8 cellular contexts compared by ENCODE assay signal in genomic region chr6:27893059-27893835, GRCh38. TPM values are rescaled to one million over a fixed set of nuclear protein-coding genes. Genes with fewer than 3 reads are reported as not detected.
DNase-seq lines count a peak whose midpoint lies in the region; ATAC-seq, FAIRE-seq and TF ChIP-seq lines count a peak whose summit lies in the region.

No MANE protein-coding gene starts in this region.

- peak overlapping the region; percentile 100 for H3K4me2 ChIP-seq in keratinocyte (ENCODE audit: control insufficient read depth, extremely low read depth, insufficient read depth, low read depth, low read length)

- peaks cover 23% of the 10 kb centered on the region for H3K4me1 ChIP-seq in keratinocyte (ENCODE audit: control insufficient read depth, extremely low read depth, insufficient read depth, low read length)

- dilution Hi-C loops in keratinocyte (cut with MboI; ENCODE audit: extremely low pct_ligation_motif_present, low sequenced_read_pairs) = no loop called here

- H3K4me3 ChIP-seq in AG04449 (ENCODE audit: low read depth, low read length) (peak overlapping the region; percentile 95), keratinocyte (ENCODE audit: control insufficient read depth in 2 of 3, extremely low read depth in 1 of 3, insufficient read depth in 2 of 3, low read depth in 1 of 3, low read length in 3 of 3) (peak overlapping the region; percentile 54 to 100 (median 99))

- DNase-seq in AG04449 (ENCODE audit: low read depth, low spot score) = peak; percentile 94
- DNase-seq in NCI-H2196 (lab: John Stamatoyannopoulos, UW; ENCODE audit: unreplicated experiment) = peak; percentile 94
- DNase-seq in caudate nucleus (lab: John Stamatoyannopoulos, UW) = peak in 32 of 61 donors; percentile 3 to 70 (median 27)
- peak; percentile 88 for DNase-seq in keratinocyte (ENCODE audit: low read depth, low spot score)
- peak; percentile 62 to 65 for DNase-seq in stimulated activated CD4-positive, alpha-beta T cell treated with anti-CD3 and anti-CD28 coated beads, Interleukin-15, amount 100 ng/mL, for 1 hour (ENCODE audit: low read depth in 1 of 2, low spot score in 1 of 2)

- no peaks in the 10 kb centered on the region for H3K79me2 ChIP-seq in keratinocyte (ENCODE audit: control insufficient read depth, insufficient read depth, low read length)

- no peaks in the 10 kb centered on the region for H3K27me3 ChIP-seq in keratinocyte (ENCODE audit: control insufficient read depth, extremely low read depth, insufficient read depth, low read length)

- no peaks in the 10 kb centered on the region for H3K9me1 ChIP-seq in keratinocyte (ENCODE audit: control insufficient read depth, extremely low read depth, insufficient read depth, low read length)

- no peaks in the 10 kb centered on the region for H4K20me1 ChIP-seq in keratinocyte (ENCODE audit: control insufficient read depth, extremely low read depth, insufficient read depth, low read length)

- TF ChIP-seq CTCF in AG04449 (IDR thresholded peaks at IDR 0.05; ENCODE audit: insufficient read depth, low read length, missing control alignments) = no peak
- TF ChIP-seq CTCF in VCaP (conservative IDR thresholded peaks at IDR 0.05) = no peak
- no peak for TF ChIP-seq CTCF in keratinocyte (optimal IDR thresholded peaks at IDR 0.05 in 1 of 3, IDR thresholded peaks at IDR 0.05 in 1 of 3, conservative IDR thresholded peaks at IDR 0.05 in 1 of 3; ENCODE audit: extremely low read depth in 1 of 3, insufficient read depth in 2 of 3, low read length in 3 of 3)

- peak overlapping the region; percentile 67 for H2AFZ ChIP-seq in keratinocyte (ENCODE audit: control insufficient read depth, low read length)

- no peaks in the 10 kb centered on the region for H3K9me3 ChIP-seq in keratinocyte (ENCODE audit: control insufficient read depth, low read depth, low read length)

- ATAC-seq in GM18870 (IDR thresholded peaks at IDR 0.05; ENCODE audit: unreplicated experiment) (peak; percentile 50), HG03108 (IDR thresholded peaks at IDR 0.05; ENCODE audit: unreplicated experiment) (peak; percentile 46)

- H3K36me3 ChIP-seq in keratinocyte (ENCODE audit: control insufficient read depth in 2 of 2, extremely low read depth in 1 of 2, insufficient read depth in 2 of 2, low read length in 2 of 2) = no peaks in the 10 kb centered on the region

- peak overlapping the region; percentile 88 for H3K9ac ChIP-seq in keratinocyte (ENCODE audit: control insufficient read depth, extremely low read depth, insufficient read depth, low read length)

- CTCF ChIA-PET in AG04449 (lab: Yijun Ruan, JAX) = interaction anchor here (0.8 to 7.9 kb wide), 13 partner anchors 9 to 1689 kb away, joined by 3 to 213 read pairs (median 7); a partner anchor contains a TSS

- H3K27ac ChIP-seq in VCaP (peak overlapping the region; percentile 83), caudate nucleus (ENCODE audit: low read depth, low read length) (peak overlapping the region; percentile 28), keratinocyte (ENCODE audit: control insufficient read depth, insufficient read depth, low read length) (peak overlapping the region; percentile 90)

- FAIRE-seq in keratinocyte (lab: Jason Lieb, UNC) = peak; percentile 9

- POLR2A ChIA-PET in AG04449 (lab: Yijun Ruan, JAX) = interaction anchor here (0.6 to 5.4 kb wide), 25 partner anchors 9 to 1872 kb away, joined by 3 to 107 read pairs (median 5); a partner anchor contains a TSS

RNA-seq across cellular contexts. Expression of gene OR2B2, which starts 18.9 kb away (rescaled TPM):
- polyA plus RNA-seq in keratinocyte = not detected in 3 replicates
- polyA plus RNA-seq in keratinocyte (2011; ENCODE audit: low read depth) = not detected
- not detected in 2 replicates for polyA plus RNA-seq in keratinocyte (2011; cell fraction: cytosol; rRNA removed)
- polyA plus RNA-seq in keratinocyte (2011; cell fraction: nucleus; rRNA removed) = not detected in 2 replicates
- not detected in 2 replicates for polyA plus RNA-seq in keratinocyte (2012; ENCODE audit: low replicate concordance)
- polyA minus RNA-seq in keratinocyte = not detected in 3 replicates
- polyA minus RNA-seq in keratinocyte (2011; cell fraction: cytosol; rRNA and poly(A)+ RNA removed) = not detected
- not detected in 2 replicates for polyA minus RNA-seq in keratinocyte (2011; cell fraction: nucleus; rRNA and poly(A)+ RNA removed)

Comparison
In these comparisons a context has a peak if more than half of its experiments do, and no peak if none do; other contexts are left out.
1. Peak in every context shown above with its lines: DNase-seq, ATAC-seq, H3K4me3 ChIP-seq and H3K27ac ChIP-seq.
2. DNase-seq: peak in every context shown above with its lines; median percentile 94 in AG04449; 94 in NCI-H2196; 88 in keratinocyte; 64 in stimulated activated CD4-positive, alpha-beta T cell treated with anti-CD3 and anti-CD28 coated beads, Interleukin-15, amount 100 ng/mL, for 1 hour; 27 in caudate nucleus.
3. H3K27ac ChIP-seq: peak in every context shown above with its lines; median percentile 90 in keratinocyte; 83 in VCaP; 28 in caudate nucleus.